In genomic region chr1:12146343-12147112, GRCh38 we compare ENCODE assay signal across 12 cellular contexts. TPM values are rescaled to one million over a fixed set of nuclear protein-coding genes. Genes with fewer than 3 reads are reported as not detected.
A peak's percentile ranks its signal among the peaks of the same experiment; 100 is the strongest.
DNase-seq lines count a peak whose midpoint lies in the region; ATAC-seq and TF ChIP-seq lines count a peak whose summit lies in the region.
"Had no signal": no experiment of that assay in that cellular context is flagged by ENCODE, and none has a peak within 500 bp of the region (broad histone marks: within the 10 kb centered on the region; RNA-seq: fewer than 3 reads in every experiment).

No MANE protein-coding gene starts in this region.

- no peak for TF ChIP-seq CTCF in PC-3 (conservative IDR thresholded peaks at IDR 0.05; ENCODE audit: low read depth, low read length)

- peaks cover 2% of the 10 kb centered on the region for H3K4me1 ChIP-seq in thymus (ENCODE audit: control insufficient read depth, insufficient read depth, low read length)
- H3K4me1 ChIP-seq in PC-3 (ENCODE audit: insufficient read depth, low read length) = peaks cover 21% of the 10 kb centered on the region

- H3K27ac Mint-ChIP-seq in activated CD8-positive, alpha-beta memory T cell treated with anti-CD3 and anti-CD28 coated beads, Interleukin-2, amount 10 ng/mL, durations not matched to agents 7 days and 5 days = peak overlapping the region; percentile 99
- peak overlapping the region; percentile 61 for H3K27ac Mint-ChIP-seq in activated naive CD8-positive, alpha-beta T cell
- H3K27ac Mint-ChIP-seq in memory B cell = peak overlapping the region; percentile 77

- H3K4me2 ChIP-seq in PC-3 (ENCODE audit: low read length) = no peak overlapping the region

- no peaks in the 10 kb centered on the region for H3K27me3 Mint-ChIP-seq in activated CD8-positive, alpha-beta memory T cell treated with anti-CD3 and anti-CD28 coated beads, Interleukin-2, amount 10 ng/mL, durations not matched to agents 7 days and 5 days
- H3K27me3 Mint-ChIP-seq in activated naive CD8-positive, alpha-beta T cell = no peaks in the 10 kb centered on the region
- no peaks in the 10 kb centered on the region for H3K27me3 Mint-ChIP-seq in memory B cell

- no peaks in the 10 kb centered on the region for H3K36me3 ChIP-seq in thymus (ENCODE audit: control insufficient read depth, insufficient read depth)
- no peaks in the 10 kb centered on the region for H3K36me3 ChIP-seq in PC-3 (ENCODE audit: low read depth, low read length)
- H3K36me3 ChIP-seq: SJSA1 had no signal

- no peaks in the 10 kb centered on the region for H3K79me2 ChIP-seq in PC-3 (ENCODE audit: low read length)

- no peaks in the 10 kb centered on the region for H3K9me2 ChIP-seq in PC-3 (replicated peaks; ENCODE audit: low read length)

- peaks cover 14% of the 10 kb centered on the region for H3K36me3 Mint-ChIP-seq in activated CD8-positive, alpha-beta memory T cell treated with anti-CD3 and anti-CD28 coated beads, Interleukin-2, amount 10 ng/mL, durations not matched to agents 7 days and 5 days
- H3K36me3 Mint-ChIP-seq in activated naive CD8-positive, alpha-beta T cell = peaks cover 7% of the 10 kb centered on the region
- peaks cover 2% of the 10 kb centered on the region for H3K36me3 Mint-ChIP-seq in memory B cell

- BruUV-seq in PC-3 (replicated peaks; lab: Mats Ljungman, UMichigan) = no TSS peak

- peak overlapping the region; percentile 12 for H3K27ac ChIP-seq in thymus (ENCODE audit: low read depth)
- no peak overlapping the region for H3K27ac ChIP-seq in PC-3 (ENCODE audit: low read length)
- H3K27ac ChIP-seq: SJSA1 had no signal

- CTCF ChIA-PET in activated CD8-positive, alpha-beta memory T cell treated with anti-CD3 and anti-CD28 coated beads, Interleukin-2, amount 10 ng/mL, durations not matched to agents 7 days and 5 days (lab: Charles Lee) = interaction anchor here (1.3 to 6.3 kb wide), 7 partner anchors 8 to 64 kb away, joined by 3 to 33 read pairs (median 11); no protein-coding TSS in a partner anchor
- CTCF ChIA-PET in PC-3 (lab: Charles Lee) = no interaction called here

- H3K9me3 ChIP-seq in thymus (ENCODE audit: control insufficient read depth) (no peaks in the 10 kb centered on the region), PC-3 (ENCODE audit: low read length) (no peaks in the 10 kb centered on the region)

- no peaks in the 10 kb centered on the region for H3F3A ChIP-seq in PC-3 (ENCODE audit: low read length, unreplicated experiment)

- POLR2A ChIA-PET in PC-3 (lab: Charles Lee; ENCODE audit: unreplicated experiment) = no interaction called here

- intact Hi-C loops in PC-3 (cut with micrococcal nuclease) = no loop called here

- WGBS in thymus = 89% methylated on average over 20 of the region's 20 CpGs

- H3K4me3 Mint-ChIP-seq in activated CD8-positive, alpha-beta memory T cell treated with anti-CD3 and anti-CD28 coated beads, Interleukin-2, amount 10 ng/mL, durations not matched to agents 7 days and 5 days = no peak overlapping the region
- no peak overlapping the region for H3K4me3 Mint-ChIP-seq in activated naive CD8-positive, alpha-beta T cell
- peak overlapping the region; percentile 22 for H3K4me3 Mint-ChIP-seq in memory B cell

- no peaks in the 10 kb centered on the region for H3K9me3 Mint-ChIP-seq in activated CD8-positive, alpha-beta memory T cell treated with anti-CD3 and anti-CD28 coated beads, Interleukin-2, amount 10 ng/mL, durations not matched to agents 7 days and 5 days (ENCODE audit: low read depth)
- no peaks in the 10 kb centered on the region for H3K9me3 Mint-ChIP-seq in activated naive CD8-positive, alpha-beta T cell (ENCODE audit: low read depth)
- H3K9me3 Mint-ChIP-seq in memory B cell = peaks cover 2% of the 10 kb centered on the region

- no peak for DNase-seq in activated CD8-positive, alpha-beta memory T cell treated with anti-CD3 and anti-CD28 coated beads, Interleukin-2, amount 10 ng/mL, durations not matched to agents 7 days and 5 days
- no peak for DNase-seq in activated CD8-positive, alpha-beta memory T cell treated with anti-CD3 and anti-CD28 coated beads, Interleukin-2, amount 50 U/mL, for 48 hours
- no peak for DNase-seq in memory B cell (ENCODE audit: low spot score in 2 of 2)
- no peak for DNase-seq in PC-3
- DNase-seq in HuH-7.5 (ENCODE audit: low spot score) = no peak
- no peak for DNase-seq in stimulated activated CD4-positive, alpha-beta T cell treated with anti-CD3 and anti-CD28 coated beads, Interleukin-4, amount 100 ng/mL, for 4 hours
- DNase-seq: body of pancreas; GOT3; stimulated activated CD8-positive, alpha-beta memory T cell treated with anti-CD3 and anti-CD28 coated beads, Interleukin-4, amount 100 ng/mL, for 48 hours had no signal

- peaks cover 76% of the 10 kb centered on the region for H3K4me1 Mint-ChIP-seq in activated CD8-positive, alpha-beta memory T cell treated with anti-CD3 and anti-CD28 coated beads, Interleukin-2, amount 10 ng/mL, durations not matched to agents 7 days and 5 days
- peaks cover 71% of the 10 kb centered on the region for H3K4me1 Mint-ChIP-seq in activated naive CD8-positive, alpha-beta T cell (ENCODE audit: low read depth)
- peaks cover 57% of the 10 kb centered on the region for H3K4me1 Mint-ChIP-seq in memory B cell

- no peak overlapping the region for H3K9ac ChIP-seq in PC-3 (ENCODE audit: low read length)

- no peaks in the 10 kb centered on the region for H4K20me1 ChIP-seq in PC-3 (ENCODE audit: low read length)

- H3K4me3 ChIP-seq in thymus (ENCODE audit: low read length) = no peak overlapping the region
- no peak overlapping the region for H3K4me3 ChIP-seq in PC-3 (ENCODE audit: low read length)
- H3K4me3 ChIP-seq: body of pancreas, SJSA1 had no signal

- H3K27me3 ChIP-seq in thymus (ENCODE audit: control insufficient read depth, insufficient read depth) (no peaks in the 10 kb centered on the region), PC-3 (ENCODE audit: low read length) (no peaks in the 10 kb centered on the region)
- H3K27me3 ChIP-seq: body of pancreas, SJSA1 had no signal

- ATAC-seq in activated CD8-positive, alpha-beta memory T cell treated with anti-CD3 and anti-CD28 coated beads, Interleukin-2, amount 10 ng/mL, durations not matched to agents 7 days and 5 days = no peak
- no peak for ATAC-seq in memory B cell (ENCODE audit: low read depth)
- ATAC-seq in PC-3 = no peak
- ATAC-seq: body of pancreas had no signal

- no peak overlapping the region for H2AFZ ChIP-seq in PC-3 (ENCODE audit: low read length)

RNA-seq across cellular contexts. Expression of gene TNFRSF1B, which starts 20.3 kb away (rescaled TPM):
- total RNA-seq in activated CD8-positive, alpha-beta memory T cell treated with anti-CD3 and anti-CD28 coated beads, Interleukin-2, amount 10 ng/mL, durations not matched to agents 7 days and 5 days = 100 to 1,000 TPM; 294 to 370 TPM
- polyA plus RNA-seq in thymus = 35.4 TPM
- 0.29 and 1.3 TPM in 2 replicates for total RNA-seq in PC-3 (2014; rRNA removed)

Comparison
In these comparisons a context has a peak if more than half of its experiments do, and no peak if none do; other contexts are left out.
1. RNA of gene TNFRSF1B, which starts 20.3 kb away (total RNA-seq): 294 to 370 TPM in activated CD8-positive, alpha-beta memory T cell treated with anti-CD3 and anti-CD28 coated beads, Interleukin-2, amount 10 ng/mL, durations not matched to agents 7 days and 5 days; 0.29 to 1.3 TPM in PC-3; every median in the first group is over 100 times any median in the second.
2. Peak in every context shown above with its lines, with median percentiles within 50 percentile points of each other: H3K27ac Mint-ChIP-seq.